ENCODE assay signal across 25 cellular contexts in the genomic region with DNA sequence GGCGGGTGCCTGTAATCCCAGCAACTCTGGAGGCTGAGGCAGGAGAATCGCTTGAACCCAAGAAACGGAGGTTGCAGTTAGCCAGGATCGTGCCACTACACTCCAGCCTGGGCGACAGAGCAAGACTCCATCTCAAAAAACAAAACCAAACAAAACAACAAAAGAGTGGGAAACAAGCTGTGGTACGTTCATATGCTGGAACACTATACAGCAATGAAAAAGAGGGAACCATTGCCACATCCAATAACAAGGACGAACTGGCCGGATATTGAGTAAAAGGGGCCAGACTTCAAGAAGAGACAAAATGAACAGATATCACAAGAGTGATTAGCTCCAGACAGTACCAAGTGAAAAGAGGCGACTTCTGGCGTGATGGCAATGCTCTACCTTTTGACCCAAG.
"Had no signal": no experiment of that assay in that cellular context is flagged by ENCODE, and none has a peak within 500 bp of the region (broad histone marks: within the 10 kb centered on the region; RNA-seq: fewer than 3 reads in every experiment).

No MANE protein-coding gene starts in this region.

- H3K4me1 ChIP-seq: foreskin keratinocyte had no signal

- H3K27me3 Mint-ChIP-seq: naive B cell had no signal

- H3K36me3 Mint-ChIP-seq: naive B cell had no signal

- H3K9me3 Mint-ChIP-seq: mesothelial cell of epicardium, naive B cell had no signal

- ATAC-seq: foreskin keratinocyte, gastroesophageal sphincter, heart right ventricle, left cardiac atrium, left lung, left ventricle myocardium superior, lower lobe of right lung, mucosa of descending colon had no signal

- H3K27ac Mint-ChIP-seq: mesothelial cell of epicardium had no signal

- H3K9me3 ChIP-seq: esophagus muscularis mucosa, gastroesophageal sphincter, heart right ventricle, left lung, lower lobe of right lung, mucosa of descending colon had no signal

- DNase-seq: dermis blood vessel endothelial cell; dorsolateral prefrontal cortex; effector CD4-positive, alpha-beta T cell; effector memory CD4-positive, alpha-beta T cell; foreskin keratinocyte; glutamatergic neuron; head of caudate nucleus; heart right ventricle; hippocampal formation; left cardiac atrium; left lung; left ventricle myocardium superior; lower lobe of right lung; mesenchymal stem cell; mucosa of descending colon; naive B cell had no signal

- H3K36me3 ChIP-seq: esophagus muscularis mucosa, gastroesophageal sphincter, heart right ventricle, left lung, lower lobe of right lung had no signal

- FAIRE-seq: colon, endothelial cell of umbilical vein, frontal cortex, islet of Langerhans, keratinocyte had no signal

- H3K4me3 Mint-ChIP-seq: mesothelial cell of epicardium, naive B cell had no signal

- H3K27me3 ChIP-seq: dorsolateral prefrontal cortex, esophagus muscularis mucosa, foreskin keratinocyte, gastroesophageal sphincter, heart right ventricle had no signal

- H3K4me3 ChIP-seq: coronary artery, dorsolateral prefrontal cortex, esophagus muscularis mucosa, gastroesophageal sphincter, heart right ventricle, left lung, lower lobe of right lung, mucosa of descending colon had no signal

- H3K27ac ChIP-seq: coronary artery, dorsolateral prefrontal cortex, esophagus muscularis mucosa, foreskin keratinocyte, gastroesophageal sphincter, heart right ventricle, left lung, lower lobe of right lung had no signal
